25 cellular contexts compared by ENCODE assay signal in the genomic region with DNA sequence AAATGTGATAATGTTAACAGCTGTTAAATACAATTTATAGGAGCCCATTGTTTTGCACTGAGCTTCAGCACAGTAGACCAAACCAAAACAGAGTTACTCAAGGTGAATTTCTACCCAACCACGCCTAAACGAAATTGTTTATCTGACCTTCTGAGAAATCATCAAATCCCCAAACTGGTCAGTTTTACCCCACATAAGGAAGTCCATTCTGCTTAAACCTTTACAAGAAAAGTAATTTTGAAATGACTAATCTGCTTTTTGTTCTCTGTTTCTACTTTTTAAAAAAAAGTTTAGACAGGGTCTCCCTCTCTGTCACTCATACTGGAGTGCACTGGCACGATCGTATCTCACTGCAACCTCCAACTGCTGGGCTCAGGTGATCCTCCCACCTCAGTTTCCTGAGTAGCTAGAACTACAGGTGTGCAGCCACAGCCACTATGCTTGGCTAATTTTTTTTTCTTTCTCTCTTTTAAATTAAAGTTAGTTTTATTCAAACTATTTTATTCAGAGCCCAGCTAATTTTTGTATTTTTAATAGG. TPM values are rescaled to one million over a fixed set of nuclear protein-coding genes. Genes with fewer than 3 reads are reported as not detected.
DNase-seq lines count a peak whose midpoint lies in the region; FAIRE-seq and TF ChIP-seq lines count a peak whose summit lies in the region.
"Had no signal": no experiment of that assay in that cellular context is flagged by ENCODE, and none has a peak within 500 bp of the region (broad histone marks: within the 10 kb centered on the region; RNA-seq: fewer than 3 reads in every experiment).

No MANE protein-coding gene starts in this region.

- H3K27me3 Mint-ChIP-seq in brain, result peaks cover 8% of the 10 kb centered on the region
- H3K27me3 Mint-ChIP-seq: activated CD4-positive, alpha-beta T cell treated with anti-CD3 and anti-CD28 coated beads for 36 hours; effector memory CD8-positive, alpha-beta T cell had no signal

- peaks cover 5 to 8% of the 10 kb centered on the region in 2 donors for H3K4me1 ChIP-seq in breast epithelium

- no peak for TF ChIP-seq CTCF in brain (conservative IDR thresholded peaks at IDR 0.05)
- TF ChIP-seq CTCF in breast epithelium (IDR thresholded peaks at IDR 0.05), result no peak

- no peak overlapping the region for H3K27ac ChIP-seq in breast epithelium
- H3K27ac ChIP-seq: GM23248, tibial nerve had no signal

- intact Hi-C loops in breast epithelium (cut with DNase I; ENCODE audit: low total_unique reads), result no loop called here

- peak overlapping the region in 3 of 5 experiments; percentile 16 to 51 (median 18) for H3K4me3 Mint-ChIP-seq in brain

- DNase-seq in activated effector memory CD4-positive, alpha-beta T cell treated with anti-CD3 and anti-CD28 coated beads, Interleukin-2, amount 50 U/mL, for 16 hours, result peak; percentile 57
- no peak for DNase-seq in activated effector memory CD4-positive, alpha-beta T cell treated with Interleukin-2 at 50 U/mL for 16 hours
- DNase-seq in GM12891 (ENCODE audit: insufficient read length, low spot score) (no peak), OCI-M1 (lab: John Stamatoyannopoulos, UW) (peak; percentile 7), islet precursor cell (no peak), glomerular visceral epithelial cell (ENCODE audit: extremely low spot score) (no peak), breast epithelium (ENCODE audit: low spot score in 2 of 2) (no peak)
- DNase-seq: activated CD4-positive, alpha-beta T cell treated with anti-CD3 and anti-CD28 coated beads for 36 hours; AML-193; central memory CD4-positive, alpha-beta T cell; effector memory CD8-positive, alpha-beta T cell; GM23248; hypothalamus; KBM-7; left cardiac atrium; mucosa of descending colon; NCI-H1105; NCI-H187 treated with DMSO at 0.1 percent for 48 hours; NCI-H2171; NCI-H524; nephron progenitor cell; Right ventricle myocardium superior; stimulated activated CD4-positive, alpha-beta T cell treated with anti-CD3 and anti-CD28 coated beads, Interleukin-4, amount 100 ng/mL, for 24 hours had no signal

- no peaks in the 10 kb centered on the region for H3K36me3 ChIP-seq in breast epithelium
- H3K36me3 ChIP-seq: tibial nerve had no signal

- peak overlapping the region in 1 of 5 experiments; percentile 38 for H3K27ac Mint-ChIP-seq in brain
- H3K27ac Mint-ChIP-seq: activated CD4-positive, alpha-beta T cell treated with anti-CD3 and anti-CD28 coated beads for 36 hours; nephron progenitor cell had no signal

- H3K9me3 ChIP-seq in breast epithelium, result no peaks in the 10 kb centered on the region
- H3K9me3 ChIP-seq: mucosa of descending colon, tibial nerve had no signal

- TF ChIP-seq POLR2A in GM12891 (IDR thresholded peaks at IDR 0.05; ENCODE audit: low read depth, low read length) (no peak), breast epithelium (IDR thresholded peaks at IDR 0.05) (no peak)

- peak; percentile 52 for FAIRE-seq in GM12891 (lab: Jason Lieb, UNC)

- H3K27me3 ChIP-seq in breast epithelium, result no peaks in the 10 kb centered on the region
- H3K27me3 ChIP-seq: tibial nerve had no signal

- H3K4me1 Mint-ChIP-seq in brain, result peaks cover 43% of the 10 kb centered on the region

- H3K4me3 ChIP-seq in breast epithelium, result no peak overlapping the region
- H3K4me3 ChIP-seq: GM23248, mucosa of descending colon, tibial nerve had no signal

- H3K36me3 Mint-ChIP-seq in brain, result peaks cover 20% of the 10 kb centered on the region

- H3K9me3 Mint-ChIP-seq in brain, result no peaks in the 10 kb centered on the region
- H3K9me3 Mint-ChIP-seq: effector memory CD8-positive, alpha-beta T cell; nephron progenitor cell had no signal

TF ChIP-seq in GM12891, 5 proteins besides CTCF, POLR2A, EP300 and RAD21:
- TF ChIP-seq POU2F2 (IDR thresholded peaks at IDR 0.05; ENCODE audit: low read depth, low read length), result no peak
- TF ChIP-seq SPI1 (IDR thresholded peaks at IDR 0.05; ENCODE audit: low read depth, low read length), result peak; percentile 50; the same call in 1 of the 2 replicates

RNA-seq across cellular contexts. Expression of a gene that starts 1.4 kb away (rescaled TPM):
- 75.8 TPM for polyA plus RNA-seq in GM12891 (2012; ENCODE audit: low read depth, missing spikeins)
- polyA plus RNA-seq in brain (ENCODE audit: insufficient read depth, low read depth, low replicate concordance), result 148 TPM
- 100 to 1,000 TPM; 112 to 164 (median 149) TPM for total RNA-seq in breast epithelium

RNA-seq across cellular contexts. Expression of a gene that starts 3.8 kb away (rescaled TPM):
- polyA plus RNA-seq in GM12891 (2012; ENCODE audit: low read depth, missing spikeins), result 39.8 TPM
- 36.5 TPM for polyA plus RNA-seq in brain (ENCODE audit: insufficient read depth, low read depth, low replicate concordance)
- total RNA-seq in breast epithelium, result 10 to 100 TPM; 26.2 to 33.0 (median 26.5) TPM

RNA-seq across cellular contexts. Expression of a gene that starts 36.9 kb away (rescaled TPM):
- polyA plus RNA-seq in GM12891 (2012; ENCODE audit: low read depth, missing spikeins), result 288 TPM
- 725 TPM for polyA plus RNA-seq in brain (ENCODE audit: insufficient read depth, low read depth, low replicate concordance)
- 100 to 1,000 TPM; 155 to 170 (median 167) TPM for total RNA-seq in breast epithelium

RNA-seq across cellular contexts. Expression of a gene that starts 48.4 kb away (rescaled TPM):
- polyA plus RNA-seq in GM12891 (2012; ENCODE audit: low read depth, missing spikeins), result 63.3 TPM
- polyA plus RNA-seq in brain (ENCODE audit: insufficient read depth, low read depth, low replicate concordance), result 34.1 TPM
- 10 to 100 TPM; 35.4 to 43.8 (median 42.4) TPM for total RNA-seq in breast epithelium

Comparison
In these comparisons a context has a peak if more than half of its experiments do, and no peak if none do; other contexts are left out.
1. DNase-seq: peak in activated effector memory CD4-positive, alpha-beta T cell treated with anti-CD3 and anti-CD28 coated beads, Interleukin-2, amount 50 U/mL, for 16 hours (single experiment) and OCI-M1 (single experiment); none in activated effector memory CD4-positive, alpha-beta T cell treated with Interleukin-2 at 50 U/mL for 16 hours (single experiment), GM12891 (single experiment), islet precursor cell (single experiment), glomerular visceral epithelial cell (single experiment) and breast epithelium (0 of 2).